ENCODE assay signal across 16 cellular contexts in the genomic region with DNA sequence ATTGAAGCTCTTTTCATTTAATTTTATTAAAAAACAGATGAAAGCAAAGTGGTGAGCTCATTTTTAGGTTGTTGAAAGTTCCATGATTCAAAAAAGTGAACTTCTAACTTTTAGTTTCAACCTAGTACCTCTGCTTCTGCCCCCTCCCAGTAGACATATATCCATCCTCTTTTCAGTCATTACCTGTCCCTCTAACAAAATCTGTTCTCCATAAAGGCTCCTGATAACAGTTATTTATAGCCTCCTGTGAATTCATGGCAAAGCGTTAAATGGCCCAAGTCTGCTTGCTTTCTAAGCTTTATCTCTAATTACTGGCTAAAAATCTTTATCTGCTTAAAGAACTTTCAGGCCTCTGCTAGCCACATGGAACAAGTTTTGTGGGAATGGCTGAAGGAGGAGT.
DNase-seq lines count a peak whose midpoint lies in the region; ATAC-seq, FAIRE-seq and TF ChIP-seq lines count a peak whose summit lies in the region.
"Had no signal": no experiment of that assay in that cellular context is flagged by ENCODE, and none has a peak within 500 bp of the region (broad histone marks: within the 10 kb centered on the region; RNA-seq: fewer than 3 reads in every experiment).

No MANE protein-coding gene starts in this region.

- no CpG with 5 or more reads among the region's 1 CpG for WGBS in IMR-90 (ENCODE audit: extremely low coverage in 2 of 2, insufficient read length in 1 of 2), 2 experiments
- no CpG with 5 or more reads among the region's 1 CpG for WGBS in mesendoderm (ENCODE audit: extremely low coverage, insufficient coverage, low lambda C conversion rate)
- 79 to 90% (median 86%) methylated on average over 1 of the region's 1 CpG for WGBS in adrenal gland, 4 donors

- CTCF ChIA-PET in IMR-90 (lab: Yijun Ruan, JAX) = interaction anchor here (0.6 to 1.3 kb wide), 2 partner anchors 258 to 668 kb away, joined by 3 read pairs; no protein-coding TSS in a partner anchor

- no peak for TF ChIP-seq RAD21 in IMR-90 (IDR thresholded peaks at IDR 0.05; ENCODE audit: low read length)

- intact Hi-C loops in IMR-90 (cut with micrococcal nuclease) = no loop called here
- intact Hi-C loops in adrenal gland (cut with DNase I) = loop anchor here (10.0 kb wide), 2 partner anchors 169 to 599 kb away; a partner anchor contains a TSS

- H3K18ac ChIP-seq in IMR-90 (ENCODE audit: low read depth, low read length) = peak overlapping the region; percentile 3; the same call in 1 of the 2 replicates
- no peak overlapping the region for H3K18ac ChIP-seq in mesendoderm (ENCODE audit: low read length)

- TF ChIP-seq CTCF in IMR-90 (conservative IDR thresholded peaks at IDR 0.05; ENCODE audit: low read depth, low read length) (no peak), adrenal gland (IDR thresholded peaks at IDR 0.05) (no peak)

- H3K4me2 ChIP-seq in IMR-90 (ENCODE audit: low read depth, low read length) (no peak overlapping the region), mesendoderm (ENCODE audit: low read length) (no peak overlapping the region)

- H2BK120ac ChIP-seq in IMR-90 (ENCODE audit: low read depth, low read length) (peak overlapping the region; percentile 26; the same call in 1 of the 2 replicates), mesendoderm (ENCODE audit: low read depth, low read length) (no peak overlapping the region)

- peak overlapping the region in 1 of 2 experiments; percentile 56; a peak in 2 of 4 replicates for H4K8ac ChIP-seq in IMR-90 (ENCODE audit: low read depth in 2 of 2, low read length in 2 of 2)
- H4K8ac ChIP-seq in mesendoderm (ENCODE audit: low read depth, low read length) = no peak overlapping the region

- H3K27me3 ChIP-seq in IMR-90 (ENCODE audit: control insufficient read depth, insufficient read depth, low read length) (no peaks in the 10 kb centered on the region), mesendoderm (ENCODE audit: insufficient read depth, low read length, poor library complexity) (no peaks in the 10 kb centered on the region), adrenal gland (no peaks in the 10 kb centered on the region)

- H2AFZ ChIP-seq in IMR-90 (replicated peaks; ENCODE audit: low read length, poor library complexity) = no peak overlapping the region

- H4K91ac ChIP-seq in IMR-90 (ENCODE audit: insufficient read depth, low read depth, low read length) = no peak overlapping the region

- H3K23ac ChIP-seq in IMR-90 (ENCODE audit: low read depth, low read length) = no peak overlapping the region
- no peak overlapping the region for H3K23ac ChIP-seq in mesendoderm (ENCODE audit: low read length)

- no peaks in the 10 kb centered on the region for H3K27me3 Mint-ChIP-seq in stimulated activated naive CD8-positive, alpha-beta T cell treated with anti-CD3 and anti-CD28 coated beads, Interleukin-15, amount 100 ng/mL, for 72 hours
- H3K27me3 Mint-ChIP-seq: IgD-negative memory B cell had no signal

- no peak overlapping the region for H3K14ac ChIP-seq in IMR-90 (replicated peaks; ENCODE audit: low read depth, low read length)

- ATAC-seq in stimulated activated naive CD8-positive, alpha-beta T cell treated with anti-CD3 and anti-CD28 coated beads, Interleukin-15, amount 100 ng/mL, for 72 hours = peak; percentile 52
- ATAC-seq in stimulated activated naive CD8-positive, alpha-beta T cell treated with anti-CD3 and anti-CD28 coated beads, Interleukin-15, Interleukin-2, amounts not matched to agents 100 U/mL and 50 U/mL, for 24 hours = no peak
- ATAC-seq in IMR-90 (ENCODE audit: low read depth) = no peak
- ATAC-seq: CD8-positive, alpha-beta T cell; HCT116 had no signal

- H2BK20ac ChIP-seq in IMR-90 (ENCODE audit: low read depth, low read length) = no peak overlapping the region

- no peaks in the 10 kb centered on the region for H3K79me2 ChIP-seq in mesendoderm (ENCODE audit: control insufficient read depth, insufficient read depth, low read length)

- FAIRE-seq in H54 (lab: Jason Lieb, UNC) = no peak
- FAIRE-seq: A204.1, H1 had no signal

- no peak overlapping the region for H2AK5ac ChIP-seq in IMR-90 (ENCODE audit: low read depth, low read length)
- no peak overlapping the region for H2AK5ac ChIP-seq in mesendoderm (ENCODE audit: low read length)

- H3K9me3 ChIP-seq in IMR-90 (ENCODE audit: control insufficient read depth, insufficient read depth, low read length) (no peaks in the 10 kb centered on the region; the same call in 1 of the 2 replicates), adrenal gland (replicated peaks in 1 of 3) (peaks cover 0 to under 1% (median 0%) of the 10 kb centered on the region in 3 donors)

- H3K79me1 ChIP-seq in IMR-90 (ENCODE audit: low read depth in 1 of 2, low read length in 2 of 2) (peaks cover 0 to 10% of the 10 kb centered on the region in 2 experiments; a peak in 3 of 4 replicates), mesendoderm (ENCODE audit: low read length) (no peaks in the 10 kb centered on the region)

- POLR2A ChIA-PET in IMR-90 (lab: Charles Lee; ENCODE audit: unreplicated experiment) = interaction anchor here (0.6 kb wide), 2 partner anchors 76 to 140 kb away, joined by 3 read pairs; no protein-coding TSS in a partner anchor

- 0 out of 2 replicates have a peak, but pooled peaks cover 6% of the 10 kb centered on the region for H3K9me1 ChIP-seq in IMR-90 (ENCODE audit: insufficient read depth, low read length)

- H3K4ac ChIP-seq in IMR-90 (ENCODE audit: low read depth, low read length) (no peak overlapping the region), mesendoderm (ENCODE audit: low read depth, low read length) (no peak overlapping the region)

- peaks cover 3% of the 10 kb centered on the region; the same call in 1 of the 2 replicates for H3K36me3 ChIP-seq in IMR-90 (ENCODE audit: control insufficient read depth, insufficient read depth, low read length)
- no peaks in the 10 kb centered on the region for H3K36me3 ChIP-seq in mesendoderm (ENCODE audit: control insufficient read depth, insufficient read depth, low read length)
- H3K36me3 ChIP-seq in adrenal gland (replicated peaks in 1 of 2) = no peaks in the 10 kb centered on the region

- H3K4me1 ChIP-seq in IMR-90 (ENCODE audit: control insufficient read depth, insufficient read depth, low read length) (peaks cover 7% of the 10 kb centered on the region; the same call in 1 of the 2 replicates), mesendoderm (ENCODE audit: control insufficient read depth, low read depth, low read length) (peaks cover 3% of the 10 kb centered on the region), adrenal gland (replicated peaks in 1 of 2) (no peaks in the 10 kb centered on the region)

- H3K9ac ChIP-seq in IMR-90 (ENCODE audit: low read depth, low read length) (no peak overlapping the region), mesendoderm (ENCODE audit: low read length) (no peak overlapping the region)

- no peak overlapping the region for H3K27ac Mint-ChIP-seq in stimulated activated naive CD8-positive, alpha-beta T cell treated with anti-CD3 and anti-CD28 coated beads, Interleukin-15, amount 100 ng/mL, for 72 hours
- H3K27ac Mint-ChIP-seq: CD8-positive, alpha-beta T cell; IgD-negative memory B cell had no signal

- DNase-seq in stimulated activated naive CD8-positive, alpha-beta T cell treated with anti-CD3 and anti-CD28 coated beads, Interleukin-15, amount 100 ng/mL, for 72 hours = no peak
- DNase-seq in stimulated activated naive CD8-positive, alpha-beta T cell treated with anti-CD3 and anti-CD28 coated beads, Interleukin-15, Interleukin-2, amounts not matched to agents 100 U/mL and 50 U/mL, for 24 hours = no peak
- DNase-seq in IMR-90 (no peak), mesendoderm (peak; percentile 29), germinal center (ENCODE audit: low spot score) (no peak), adrenal gland (no peak), H54 (ENCODE audit: insufficient read length, low spot score) (no peak)
- DNase-seq: CD8-positive, alpha-beta T cell; COR-L47; DND-41; GF-D8 had no signal

- in situ Hi-C loops in IMR-90 (cut with MboI; ENCODE audit: low sequenced_read_pairs) = loop anchor here (25.0 kb wide), 1 partner anchor 786 kb away; no protein-coding TSS in a partner anchor

- H3K4me1 Mint-ChIP-seq in stimulated activated naive CD8-positive, alpha-beta T cell treated with anti-CD3 and anti-CD28 coated beads, Interleukin-15, amount 100 ng/mL, for 72 hours = peaks cover 7% of the 10 kb centered on the region

- dilution Hi-C loops in IMR-90 (cut with HindIII; ENCODE audit: low sequenced_read_pairs, unreplicated experiment) = no loop called here

- H4K20me1 ChIP-seq in IMR-90 (ENCODE audit: insufficient read depth, low read length) = no peaks in the 10 kb centered on the region

- H3K4me3 ChIP-seq in IMR-90 (ENCODE audit: insufficient read depth, low read depth, low read length) (no peak overlapping the region), mesendoderm (ENCODE audit: low read length) (no peak overlapping the region), adrenal gland (no peak overlapping the region)

- no peak for TF ChIP-seq POLR2A in IMR-90 (IDR thresholded peaks at IDR 0.05; ENCODE audit: low read depth, low read length)
- no peak for TF ChIP-seq POLR2A in adrenal gland (IDR thresholded peaks at IDR 0.05)
- TF ChIP-seq POLR2A in H54 (IDR thresholded peaks at IDR 0.05; ENCODE audit: low read depth, low read length) = no peak

- H3K27ac ChIP-seq in IMR-90 (ENCODE audit: insufficient read depth, low read length) = no peak overlapping the region
- no peak overlapping the region for H3K27ac ChIP-seq in mesendoderm (ENCODE audit: low read depth, low read length)
- H3K27ac ChIP-seq in adrenal gland = no peak overlapping the region

- H2AK9ac ChIP-seq in IMR-90 (replicated peaks; ENCODE audit: low read depth, low read length, poor library complexity) = no peak overlapping the region

- H2BK5ac ChIP-seq in IMR-90 (ENCODE audit: low read depth, low read length, poor library complexity, severe bottlenecking) (no peak overlapping the region), mesendoderm (ENCODE audit: low read length) (no peak overlapping the region)

- H4K5ac ChIP-seq in IMR-90 (ENCODE audit: low read depth, low read length) (no peak overlapping the region), mesendoderm (ENCODE audit: low read length) (no peak overlapping the region)

- BruUV-seq in IMR-90 (replicated peaks; lab: Mats Ljungman, UMichigan) = no TSS peak

- H3K56ac ChIP-seq in IMR-90 (ENCODE audit: extremely low read depth, insufficient read depth, low read length) = no peak overlapping the region
- H3K56ac ChIP-seq in mesendoderm (ENCODE audit: low read length) = no peak overlapping the region

- peaks cover 0 to 5% of the 10 kb centered on the region in 2 donors for H3K9me3 Mint-ChIP-seq in stimulated activated naive CD8-positive, alpha-beta T cell treated with anti-CD3 and anti-CD28 coated beads, Interleukin-15, amount 100 ng/mL, for 72 hours

- H2BK15ac ChIP-seq in IMR-90 (ENCODE audit: low read depth, low read length) (0 out of 3 replicates have a peak overlapping the region, but pooled peaks have one; percentile 60), mesendoderm (replicated peaks; ENCODE audit: low read depth) (no peak overlapping the region)

- no peak overlapping the region for H3K4me3 Mint-ChIP-seq in stimulated activated naive CD8-positive, alpha-beta T cell treated with anti-CD3 and anti-CD28 coated beads, Interleukin-15, amount 100 ng/mL, for 72 hours
- H3K4me3 Mint-ChIP-seq: CD14-positive monocyte; CD8-positive, alpha-beta T cell; IgD-negative memory B cell had no signal
